Comparison of ENCODE assay signal across 15 cellular contexts in genomic region chr11:57312511-57313021, GRCh38. TPM values are rescaled to one million over a fixed set of nuclear protein-coding genes. Genes with fewer than 3 reads are reported as not detected.
DNase-seq lines count a peak whose midpoint lies in the region; ATAC-seq, FAIRE-seq and TF ChIP-seq lines count a peak whose summit lies in the region.
"Had no signal": no experiment of that assay in that cellular context is flagged by ENCODE, and none has a peak within 500 bp of the region (broad histone marks: within the 10 kb centered on the region; RNA-seq: fewer than 3 reads in every experiment).

No MANE protein-coding gene starts in this region.

- ATAC-seq in activated T-cell treated with anti-CD3 and anti-CD28 coated beads, Interleukin-2, amount 50 U/mL, for 4 hours, result no peak

- CTCF ChIA-PET in H1 (lab: Charles Lee; ENCODE audit: partially characterized antibody), result interaction anchor here (1.1 to 1.8 kb wide), 5 partner anchors 9 to 34 kb away, joined by 3 to 11 read pairs (median 3); no protein-coding TSS in a partner anchor

- H3K27me3 Mint-ChIP-seq in activated T-cell treated with anti-CD3 and anti-CD28 coated beads, Interleukin-2, amount 50 U/mL, for 4 hours (ENCODE audit: low read depth), result no peaks in the 10 kb centered on the region

- no peak overlapping the region for H3K4me3 Mint-ChIP-seq in activated T-cell treated with anti-CD3 and anti-CD28 coated beads, Interleukin-2, amount 50 U/mL, for 4 hours

- H3K4me2 ChIP-seq in H1 (ENCODE audit: insufficient read depth in 1 of 2, low read depth in 2 of 2, low read length in 2 of 2) (no peak overlapping the region; a peak in 1 of 4 replicates), osteoblast (ENCODE audit: insufficient read depth, low read length) (no peak overlapping the region)

- TF ChIP-seq POLR2A in H1 (IDR thresholded peaks at IDR 0.05; ENCODE audit: control extremely low read depth in 1 of 2, low read depth in 2 of 2, low read length in 2 of 2), result no peak

- H3K9ac ChIP-seq in H1 (replicated peaks in 1 of 4; ENCODE audit: extremely low read depth in 1 of 4, low read depth in 3 of 4, low read length in 3 of 4), result no peak overlapping the region; a peak in 1 of 7 replicates

- H2BK20ac ChIP-seq in H1 (ENCODE audit: low read length), result no peak overlapping the region

- H3K4ac ChIP-seq in H1 (replicated peaks; ENCODE audit: insufficient read length, low read depth, low read length), result no peak overlapping the region

- no peak overlapping the region for H3K23ac ChIP-seq in H1 (ENCODE audit: insufficient read length)

- H3K4me3 ChIP-seq in right atrium auricular region (no peak overlapping the region), H1 (ENCODE audit: extremely low read depth in 1 of 4, insufficient read depth in 2 of 4, low read depth in 3 of 4, low read length in 4 of 4) (no peak overlapping the region), osteoblast (ENCODE audit: insufficient read depth, low read length) (no peak overlapping the region), small intestine (ENCODE audit: low read depth in 1 of 2, low read length in 2 of 2) (no peak overlapping the region)

- peaks cover 14% of the 10 kb centered on the region for H3K36me3 Mint-ChIP-seq in activated T-cell treated with anti-CD3 and anti-CD28 coated beads, Interleukin-2, amount 50 U/mL, for 4 hours (ENCODE audit: insufficient read depth)

- no peaks in the 10 kb centered on the region for H3K9me3 ChIP-seq in right atrium auricular region
- H3K9me3 ChIP-seq in H1 (ENCODE audit: insufficient read depth in 2 of 2, low read depth in 1 of 2, low read length in 1 of 2), result no peaks in the 10 kb centered on the region
- H3K9me3 ChIP-seq in osteoblast (ENCODE audit: low read depth, low read length), result no peaks in the 10 kb centered on the region
- H3K9me3 ChIP-seq in small intestine (ENCODE audit: control insufficient read depth, low read depth), result no peaks in the 10 kb centered on the region

- H3K18ac ChIP-seq in H1 (ENCODE audit: extremely low read depth, low read length), result peak overlapping the region; percentile 19; the same call in 1 of the 2 replicates

- H2BK15ac ChIP-seq in H1 (ENCODE audit: low read length), result 0 out of 2 replicates have a peak overlapping the region, but pooled peaks have one; percentile 53

- H3K27me3 ChIP-seq in right atrium auricular region, result no peaks in the 10 kb centered on the region
- H3K27me3 ChIP-seq in H1 (replicated peaks in 1 of 4; ENCODE audit: control insufficient read depth in 3 of 4, extremely low read depth in 1 of 4, insufficient read depth in 3 of 4, low read length in 3 of 4), result no peaks in the 10 kb centered on the region
- no peaks in the 10 kb centered on the region for H3K27me3 ChIP-seq in osteoblast (ENCODE audit: insufficient read depth, low read length)
- H3K27me3 ChIP-seq in small intestine (ENCODE audit: control insufficient read depth in 2 of 2, insufficient read depth in 2 of 2, low read length in 2 of 2), result no peaks in the 10 kb centered on the region

- H4K8ac ChIP-seq in H1 (ENCODE audit: extremely low read depth, insufficient read depth, low read length), result peak overlapping the region; percentile 19; the same call in 1 of the 2 replicates

- H3K14ac ChIP-seq in H1 (ENCODE audit: insufficient read length), result no peak overlapping the region

- H2AFZ ChIP-seq in H1 (ENCODE audit: low read length) (no peak overlapping the region), osteoblast (ENCODE audit: low read length) (no peak overlapping the region)

- H3K23me2 ChIP-seq in H1 (ENCODE audit: low read depth, low read length), result peaks cover 4% of the 10 kb centered on the region; the same call in 1 of the 2 replicates

- H3K4me1 ChIP-seq in right atrium auricular region (peaks cover 0 to 78% of the 10 kb centered on the region in 2 donors), H1 (replicated peaks in 1 of 4; ENCODE audit: control insufficient read depth in 3 of 4, insufficient read depth in 4 of 4, low read length in 3 of 4) (peaks cover 15 to 36% (median 24%) of the 10 kb centered on the region in 4 experiments), osteoblast (ENCODE audit: insufficient read depth, low read length) (peaks cover 21% of the 10 kb centered on the region), small intestine (ENCODE audit: control insufficient read depth in 2 of 2, insufficient read depth in 1 of 2, low read depth in 1 of 2, low read length in 1 of 2) (peaks cover 3 to 18% of the 10 kb centered on the region in 2 donors)

- H3K4me1 Mint-ChIP-seq in activated T-cell treated with anti-CD3 and anti-CD28 coated beads, Interleukin-2, amount 50 U/mL, for 4 hours (ENCODE audit: low read depth), result peaks cover 13% of the 10 kb centered on the region

- TF ChIP-seq CTCF in right atrium auricular region (IDR thresholded peaks at IDR 0.05) (no peak), H1 (IDR thresholded peaks at IDR 0.05; ENCODE audit: control extremely low read depth in 1 of 3, insufficient read depth in 1 of 3, low read depth in 1 of 3, low read length in 3 of 3) (no peak), osteoblast (IDR thresholded peaks at IDR 0.05; ENCODE audit: extremely low read depth, low read depth, low read length) (no peak)

- H4K5ac ChIP-seq in H1 (ENCODE audit: insufficient read length, low read depth, low read length), result no peak overlapping the region

- H2BK120ac ChIP-seq in H1 (replicated peaks; ENCODE audit: low read depth, low read length), result no peak overlapping the region

- H2BK12ac ChIP-seq in H1 (ENCODE audit: low read depth, low read length), result no peak overlapping the region

- H3K36me3 ChIP-seq in right atrium auricular region (peaks cover 68% of the 10 kb centered on the region), H1 (ENCODE audit: control insufficient read depth in 2 of 4, insufficient read depth in 4 of 4, low read length in 3 of 4) (peaks cover 20 to 81% (median 53%) of the 10 kb centered on the region in 4 experiments), osteoblast (ENCODE audit: insufficient read depth, low read length) (peaks cover 88% of the 10 kb centered on the region), small intestine (ENCODE audit: control insufficient read depth in 2 of 2, insufficient read depth in 2 of 2, low read length in 2 of 2) (peaks cover 0 to 8% of the 10 kb centered on the region in 2 donors)

- 93% methylated on average over 10 of the region's 10 CpGs; no CpG with 5 or more reads in 1 of the 2 experiments for WGBS in H1 (ENCODE audit: extremely low coverage in 1 of 2, insufficient coverage in 1 of 2, insufficient read length in 1 of 2, insufficient replicate concordance in 2 of 2, low coverage in 1 of 2, low lambda C conversion rate in 2 of 2, missing lambda C conversion rate in 1 of 2), 2 experiments
- 78 to 87% (median 84%) methylated on average over 9 to 10 of the region's 10 CpGs for WGBS in small intestine, 3 donors

- H3K79me1 ChIP-seq in H1 (ENCODE audit: low read depth, low read length), result peaks cover 17% of the 10 kb centered on the region

- no peak for TF ChIP-seq RAD21 in H1 (IDR thresholded peaks at IDR 0.05 in 1 of 2, conservative IDR thresholded peaks at IDR 0.05 in 1 of 2; ENCODE audit: low read depth in 2 of 2, low read length in 2 of 2)

- H2BK5ac ChIP-seq in H1 (ENCODE audit: low read depth, low read length), result peak overlapping the region; percentile 66

- H2AK5ac ChIP-seq in H1 (ENCODE audit: low read depth, low read length), result peak overlapping the region; percentile 39; the same call in 1 of the 2 replicates

- DNase-seq in right atrium auricular region (ENCODE audit: low spot score), result no peak
- DNase-seq in cardiac septum (ENCODE audit: low spot score), result no peak
- DNase-seq in H1 (ENCODE audit: low read depth in 1 of 2, low spot score in 2 of 2), result no peak
- DNase-seq in osteoblast (ENCODE audit: insufficient read length, low spot score, missing footprints), result peak; percentile 75
- DNase-seq in activated T-cell treated with anti-CD3 and anti-CD28 coated beads, Interleukin-2, amount 50 U/mL, for 4 hours, result no peak
- DNase-seq in GM19238 (ENCODE audit: insufficient read length, low spot score), result no peak
- DNase-seq in small intestine, result no peak
- DNase-seq in stimulated activated naive CD4-positive, alpha-beta T cell treated with Interleukin-2 at 50 U/mL for 16 hours (lab: John Stamatoyannopoulos, UW), result no peak
- DNase-seq: NCI-H2227 treated with DMSO at 0.1 percent for 48 hours; stimulated activated CD4-positive, alpha-beta T cell treated with anti-CD3 and anti-CD28 coated beads, Interleukin-4, amount 100 ng/mL, for 24 hours had no signal

- H3K27ac ChIP-seq in right atrium auricular region (peak overlapping the region; percentile 83 to 84), H1 (ENCODE audit: low read depth, low read length) (no peak overlapping the region), osteoblast (ENCODE audit: low read depth, low read length) (no peak overlapping the region), small intestine (ENCODE audit: low read depth in 1 of 2, low read length in 1 of 2) (peak overlapping the region in 1 of 2 donors; percentile 24)

- FAIRE-seq in H1 (lab: Jason Lieb, UNC), result no peak
- no peak for FAIRE-seq in small intestine (lab: Jason Lieb, UNC)

- intact Hi-C loops in cardiac septum (cut with DNase I), result no loop called here

- H4K91ac ChIP-seq in H1 (replicated peaks; ENCODE audit: insufficient read length, low read length), result no peak overlapping the region

- no peaks in the 10 kb centered on the region for H3K9me3 Mint-ChIP-seq in activated T-cell treated with anti-CD3 and anti-CD28 coated beads, Interleukin-2, amount 50 U/mL, for 4 hours

- H3K79me2 ChIP-seq in H1 (ENCODE audit: control insufficient read depth in 1 of 2, insufficient read depth in 2 of 2, low read length in 2 of 2) (peaks cover 0 to 34% of the 10 kb centered on the region in 2 experiments; a peak in 2 of 4 replicates), osteoblast (ENCODE audit: insufficient read depth, low read length) (peaks cover 63% of the 10 kb centered on the region)

- TF ChIP-seq EP300 in H1 (IDR thresholded peaks at IDR 0.05; ENCODE audit: borderline replicate concordance in 1 of 2, low read depth in 2 of 2, low read length in 2 of 2), result no peak

- H3K56ac ChIP-seq in H1 (replicated peaks; ENCODE audit: insufficient read length, low read depth, low read length), result no peak overlapping the region

- peaks cover 0 to 20% of the 10 kb centered on the region in 2 experiments for H4K20me1 ChIP-seq in H1 (replicated peaks in 1 of 2; ENCODE audit: control insufficient read depth in 1 of 2, insufficient read depth in 2 of 2, low read length in 2 of 2)
- H4K20me1 ChIP-seq in osteoblast (ENCODE audit: insufficient read depth, low read length), result peaks cover 65% of the 10 kb centered on the region

- POLR2A ChIA-PET in H1 (lab: Charles Lee; ENCODE audit: partially characterized antibody), result interaction anchor here (0.6 to 45.7 kb wide), 8 partner anchors 5 to 334 kb away, joined by 3 to 1279 read pairs (median 6); partner anchors contain the start of genes P2RX3, SSRP1 and TNKS1BP1

RNA-seq across cellular contexts. Expression of gene TNKS1BP1, which starts 12.2 kb away (rescaled TPM):
- total RNA-seq in right atrium auricular region (10 to 100 TPM; 26.8 to 52.5 TPM), cardiac septum (36.2 TPM), osteoblast (71.6 and 74.6 TPM in 2 replicates)
- total RNA-seq in H1 (2021; fragmentation: NEBNext Ultra II Directional; extraction: Animal tissue kit (Norgen Biotek cat#: 25700)), result 122 TPM in 2 replicates
- polyA plus RNA-seq in H1 (2011; rRNA removed) (50.0 and 72.3 TPM in 2 replicates), small intestine (100 to 1,000 TPM in 1 of 3 donors, 10 to 100 TPM in 2; 72.1 to 178 (median 98.4) TPM)
- 35.2 TPM for polyA plus RNA-seq in H1 (2011; cell fraction: cytosol; rRNA removed)
- 113 TPM for polyA plus RNA-seq in H1 (2011; cell fraction: nucleus; rRNA removed)
- polyA plus RNA-seq in H1 (2012, experiment 1 of 2), result 95.5 to 126 TPM (median 111 TPM) in 4 replicates
- polyA plus RNA-seq in H1 (2012, experiment 2 of 2), result 120 TPM
- 157 TPM for polyA plus RNA-seq in H1 (2013, experiment 1 of 2)
- 155 TPM for polyA plus RNA-seq in H1 (2013, experiment 2 of 2)
- polyA minus RNA-seq in H1 (2011; rRNA and poly(A)+ RNA removed), result 48.2 and 84.0 TPM in 2 replicates
- 38.4 TPM for polyA minus RNA-seq in H1 (2011; cell fraction: cytosol; rRNA and poly(A)+ RNA removed)
- 45.4 TPM for polyA minus RNA-seq in H1 (2011; cell fraction: nucleus; rRNA and poly(A)+ RNA removed)
- total RNA-seq in activated T-cell treated with anti-CD3 and anti-CD28 coated beads, Interleukin-2, amount 50 U/mL, for 4 hours, result 10 to 100 TPM; 27.2 to 34.3 (median 30.7) TPM

RNA-seq across cellular contexts. Expression of gene SSRP1, which starts 23.1 kb away (rescaled TPM):
- total RNA-seq in right atrium auricular region, result 10 to 100 TPM; 42.3 to 54.3 TPM
- total RNA-seq in cardiac septum, result 35.4 TPM
- 259 and 261 TPM in 2 replicates for total RNA-seq in H1 (2021; fragmentation: NEBNext Ultra II Directional; extraction: Animal tissue kit (Norgen Biotek cat#: 25700))
- polyA plus RNA-seq in H1 (2011; rRNA removed), result 281 and 364 TPM in 2 replicates
- polyA plus RNA-seq in H1 (2011; cell fraction: cytosol; rRNA removed), result 259 TPM
- polyA plus RNA-seq in H1 (2011; cell fraction: nucleus; rRNA removed), result 297 TPM
- 235 to 263 TPM (median 247 TPM) in 4 replicates for polyA plus RNA-seq in H1 (2012, experiment 1 of 2)
- polyA plus RNA-seq in H1 (2012, experiment 2 of 2), result 71.5 TPM
- polyA plus RNA-seq in H1 (2013, experiment 1 of 2), result 195 TPM
- polyA plus RNA-seq in H1 (2013, experiment 2 of 2), result 189 TPM
- 260 and 261 TPM in 2 replicates for polyA minus RNA-seq in H1 (2011; rRNA and poly(A)+ RNA removed)
- 101 TPM for polyA minus RNA-seq in H1 (2011; cell fraction: cytosol; rRNA and poly(A)+ RNA removed)
- 72.8 TPM for polyA minus RNA-seq in H1 (2011; cell fraction: nucleus; rRNA and poly(A)+ RNA removed)
- 55.4 and 58.0 TPM in 2 replicates for total RNA-seq in osteoblast
- total RNA-seq in activated T-cell treated with anti-CD3 and anti-CD28 coated beads, Interleukin-2, amount 50 U/mL, for 4 hours, result 100 to 1,000 TPM; 287 to 317 (median 302) TPM
- polyA plus RNA-seq in small intestine, result 10 to 100 TPM; 32.4 to 92.0 (median 35.4) TPM

RNA-seq across cellular contexts. Expression of gene P2RX3, which starts 25.6 kb away (rescaled TPM):
- total RNA-seq in right atrium auricular region (1 to 10 TPM in 1 of 2 donors, not detected in 1; 1.4 TPM), cardiac septum (0.48 TPM), osteoblast (not detected in 2 replicates)
- 0.29 and 0.47 TPM in 2 replicates for total RNA-seq in H1 (2021; fragmentation: NEBNext Ultra II Directional; extraction: Animal tissue kit (Norgen Biotek cat#: 25700))
- polyA plus RNA-seq in H1 (2011; rRNA removed) (0.45 and 1.1 TPM in 2 replicates), small intestine (under 1 TPM in 1 of 3 donors, not detected in 2; 0.46 TPM)
- polyA plus RNA-seq in H1 (2011; cell fraction: cytosol; rRNA removed), result 0.83 TPM
- 1.2 TPM for polyA plus RNA-seq in H1 (2011; cell fraction: nucleus; rRNA removed)
- polyA plus RNA-seq in H1 (2012, experiment 1 of 2), result 0.21 to 0.52 TPM (median 0.31 TPM) in 4 replicates
- 0.76 TPM for polyA plus RNA-seq in H1 (2012, experiment 2 of 2)
- polyA plus RNA-seq in H1 (2013, experiment 1 of 2), result 0.16 TPM
- polyA plus RNA-seq in H1 (2013, experiment 2 of 2), result 0.15 TPM
- 0.49 and 0.54 TPM in 2 replicates for polyA minus RNA-seq in H1 (2011; rRNA and poly(A)+ RNA removed)
- polyA minus RNA-seq in H1 (2011; cell fraction: cytosol; rRNA and poly(A)+ RNA removed), result 1.4 TPM
- polyA minus RNA-seq in H1 (2011; cell fraction: nucleus; rRNA and poly(A)+ RNA removed), result 1.5 TPM
- not detected for total RNA-seq in activated T-cell treated with anti-CD3 and anti-CD28 coated beads, Interleukin-2, amount 50 U/mL, for 4 hours
- total RNA-seq: activated CD8-positive, alpha-beta memory T cell treated with anti-CD3 and anti-CD28 coated beads for 36 hours; bronchial epithelial cell; LHCN-M2; SK-MEL-5 had no signal
- polyA plus RNA-seq: neural cell had no signal

Comparison
In these comparisons a context has a peak if more than half of its experiments do, and no peak if none do; other contexts are left out.
1. H3K27ac ChIP-seq: peak in right atrium auricular region (2 of 2); none in H1 (single experiment) and osteoblast (single experiment).